1 cellular context compared by ENCODE assay signal in the genomic region with DNA sequence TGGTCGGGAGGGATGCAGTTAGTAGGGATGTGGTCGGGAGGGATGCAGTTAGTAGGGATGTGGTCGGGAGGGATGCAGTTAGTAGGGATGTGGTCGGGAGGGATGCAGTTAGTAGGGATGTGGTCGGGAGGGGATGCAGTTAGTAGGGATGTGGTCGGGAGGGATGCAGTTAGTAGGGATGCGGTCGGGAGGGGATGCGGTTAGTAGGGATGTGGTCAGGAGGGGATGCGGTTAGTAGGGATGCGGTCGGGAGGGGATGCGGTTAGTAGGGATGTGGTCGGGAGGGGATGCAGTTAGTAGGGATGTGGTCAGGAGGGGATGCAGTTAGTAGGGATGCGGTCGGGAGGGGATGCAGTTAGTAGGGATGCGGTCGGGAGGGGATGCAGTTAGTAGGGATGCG.
TF ChIP-seq lines count a peak whose summit lies in the region.

No MANE protein-coding gene starts in this region.

TF ChIP-seq in GM12878, 131 proteins besides CTCF, POLR2A, EP300 and RAD21:
- 0 out of 2 replicates have a peak, but pooled peaks have one; percentile 4 for TF ChIP-seq RUNX3 (IDR thresholded peaks at IDR 0.05; ENCODE audit: low read length)
TF ChIP-seq in GM12878: peak in this region for 1; not testable (repeated sequence) for 130.
